13 cellular contexts compared by ENCODE assay signal in genomic region chr9:11871832-11872231, GRCh38.
"Had no signal": no experiment of that assay in that cellular context is flagged by ENCODE, and none has a peak within 500 bp of the region (broad histone marks: within the 10 kb centered on the region; RNA-seq: fewer than 3 reads in every experiment).

No MANE protein-coding gene starts in this region.

- DNase-seq: activated CD4-positive, alpha-beta T cell treated with anti-CD3 and anti-CD28 coated beads for 4 hours; activated CD8-positive, alpha-beta T cell treated with anti-CD3 and anti-CD28 coated beads for 36 hours; activated effector memory CD4-positive, alpha-beta T cell treated with anti-CD3 and anti-CD28 coated beads, Interleukin-2, amount 50 U/mL, for 16 hours; activated T-cell treated with anti-CD3 and anti-CD28 coated beads, Interleukin-2, amount 50 U/mL, for 48 hours; adrenal gland; naive B cell; ovary; stimulated activated naive CD8-positive, alpha-beta T cell treated with anti-CD3 and anti-CD28 coated beads, Interleukin-15, Interleukin-2, amounts not matched to agents 100 U/mL and 50 U/mL, for 24 hours; trophoblast cell; WERI-Rb-1 had no signal

- ATAC-seq: activated CD8-positive, alpha-beta T cell treated with anti-CD3 and anti-CD28 coated beads for 36 hours; esophagus mucosa; left lobe of liver; sciatic nerve; stimulated activated naive CD8-positive, alpha-beta T cell treated with anti-CD3 and anti-CD28 coated beads, Interleukin-15, Interleukin-2, amounts not matched to agents 100 U/mL and 50 U/mL, for 24 hours had no signal
